8 cellular contexts compared by ENCODE assay signal in genomic region chr1:54996359-54996868, GRCh38. TPM values are rescaled to one million over a fixed set of nuclear protein-coding genes. Genes with fewer than 3 reads are reported as not detected.
DNase-seq lines count a peak whose midpoint lies in the region; ATAC-seq and TF ChIP-seq lines count a peak whose summit lies in the region.

No MANE protein-coding gene starts in this region.

- H2AFZ ChIP-seq in fibroblast of lung (ENCODE audit: low read length): no peak overlapping the region

- TF ChIP-seq CTCF in Panc1 (IDR thresholded peaks at IDR 0.05) (peak; percentile 92), fibroblast of lung (conservative IDR thresholded peaks at IDR 0.05 in 1 of 2, IDR thresholded peaks at IDR 0.05 in 1 of 2; ENCODE audit: low read depth in 1 of 2, low read length in 2 of 2) (peak; percentile 66 to 74), nephron progenitor cell (IDR thresholded peaks at IDR 0.05) (peak; percentile 72)

- no peaks in the 10 kb centered on the region for H3K27me3 ChIP-seq in Panc1 (ENCODE audit: control insufficient read depth, insufficient read depth, low read length)
- peaks cover 45% of the 10 kb centered on the region for H3K27me3 ChIP-seq in fibroblast of lung (ENCODE audit: control insufficient read depth, insufficient read depth, low read length)

- CTCF ChIA-PET in Panc1 (lab: Charles Lee): interaction anchor here (0.7 to 2.8 kb wide), 6 partner anchors 20 to 51 kb away, joined by 3 to 19 read pairs (median 8); no protein-coding TSS in a partner anchor

- H3K27me3 Mint-ChIP-seq in activated T-cell treated with anti-CD3 and anti-CD28 coated beads, Interleukin-2, amount 50 U/mL, for 24 hours: peaks cover 48% of the 10 kb centered on the region
- H3K27me3 Mint-ChIP-seq in nephron progenitor cell (ENCODE audit: low read depth, poor library complexity): peaks cover 68% of the 10 kb centered on the region

- peak; percentile 54 for DNase-seq in SIG-M5 treated with dmso at 0.1 percent for 504 hours (lab: John Stamatoyannopoulos, UW; ENCODE audit: unreplicated experiment)
- DNase-seq in SIG-M5 (lab: John Stamatoyannopoulos, UW): no peak
- peak; percentile 85 for DNase-seq in HK-2 (ENCODE audit: unreplicated experiment)
- DNase-seq in Panc1 (ENCODE audit: low read depth, low spot score): no peak
- peak; percentile 88 for DNase-seq in activated T-cell treated with anti-CD3 and anti-CD28 coated beads, Interleukin-2, amount 50 U/mL, for 24 hours
- DNase-seq in fibroblast of lung (ENCODE audit: low read depth in 2 of 2): peak; percentile 38 to 56
- peak; percentile 82 for DNase-seq in nephron progenitor cell
- DNase-seq in stromal cell of bone marrow (ENCODE audit: low read depth): peak; percentile 44

- intact Hi-C loops in Panc1 (cut with micrococcal nuclease; ENCODE audit: unreplicated experiment): loop anchor here (1.0 kb wide), 2 partner anchors 46 to 51 kb away; no protein-coding TSS in a partner anchor

- H3K4me1 Mint-ChIP-seq in activated T-cell treated with anti-CD3 and anti-CD28 coated beads, Interleukin-2, amount 50 U/mL, for 24 hours (ENCODE audit: low read depth): peaks cover 23% of the 10 kb centered on the region
- peaks cover 43% of the 10 kb centered on the region for H3K4me1 Mint-ChIP-seq in nephron progenitor cell

- in situ Hi-C loops in Panc1 (cut with HindIII; ENCODE audit: low pct_unique_long_range_greater_than_20kb, low sequenced_read_pairs): no loop called here

- H3K4me3 Mint-ChIP-seq in activated T-cell treated with anti-CD3 and anti-CD28 coated beads, Interleukin-2, amount 50 U/mL, for 24 hours: peak overlapping the region; percentile 34
- peak overlapping the region; percentile 73 for H3K4me3 Mint-ChIP-seq in nephron progenitor cell

- H3K9me3 ChIP-seq in Panc1 (ENCODE audit: control insufficient read depth, insufficient read depth, low read depth, low read length) (no peaks in the 10 kb centered on the region), fibroblast of lung (ENCODE audit: control insufficient read depth, insufficient read depth, low read depth, low read length) (no peaks in the 10 kb centered on the region)

- H3K36me3 ChIP-seq in Panc1 (ENCODE audit: control insufficient read depth, insufficient read depth, low read length) (no peaks in the 10 kb centered on the region), fibroblast of lung (ENCODE audit: control insufficient read depth, insufficient read depth, low read length) (no peaks in the 10 kb centered on the region)

- no peak overlapping the region for H3K9ac ChIP-seq in fibroblast of lung (ENCODE audit: insufficient read depth, low read length)

- H4K20me1 ChIP-seq in fibroblast of lung (ENCODE audit: control insufficient read depth, extremely low read depth, insufficient read depth, low read length): no peaks in the 10 kb centered on the region

- no peak overlapping the region for H3K27ac ChIP-seq in Panc1 (ENCODE audit: low read length)
- no peak overlapping the region for H3K27ac ChIP-seq in fibroblast of lung (ENCODE audit: insufficient read depth, low read length)

- no peaks in the 10 kb centered on the region for H3K79me2 ChIP-seq in fibroblast of lung (ENCODE audit: control insufficient read depth, insufficient read depth, low read length)

- H3K9me3 Mint-ChIP-seq in activated T-cell treated with anti-CD3 and anti-CD28 coated beads, Interleukin-2, amount 50 U/mL, for 24 hours: no peaks in the 10 kb centered on the region
- no peaks in the 10 kb centered on the region for H3K9me3 Mint-ChIP-seq in nephron progenitor cell

- no peak overlapping the region for H3K4me2 ChIP-seq in fibroblast of lung (ENCODE audit: extremely low read depth, insufficient read depth, low read length)

- ATAC-seq in Panc1: peak; percentile 88

- POLR2A ChIA-PET in Panc1 (lab: Charles Lee): interaction anchor here (0.7 kb wide), 1 partner anchor 153 kb away, joined by 6 read pairs; no protein-coding TSS in a partner anchor

- H3K36me3 Mint-ChIP-seq in activated T-cell treated with anti-CD3 and anti-CD28 coated beads, Interleukin-2, amount 50 U/mL, for 24 hours (ENCODE audit: low read depth): no peaks in the 10 kb centered on the region
- no peaks in the 10 kb centered on the region for H3K36me3 Mint-ChIP-seq in nephron progenitor cell (ENCODE audit: low read depth)

- peak overlapping the region; percentile 17 for H3K27ac Mint-ChIP-seq in activated T-cell treated with anti-CD3 and anti-CD28 coated beads, Interleukin-2, amount 50 U/mL, for 24 hours
- H3K27ac Mint-ChIP-seq in nephron progenitor cell: no peak overlapping the region

- H3K4me3 ChIP-seq in Panc1 (ENCODE audit: low read depth in 2 of 2, low read length in 2 of 2) (no peak overlapping the region), fibroblast of lung (replicated peaks in 1 of 4; ENCODE audit: control extremely low read depth in 1 of 4, insufficient read depth in 1 of 4, low read depth in 3 of 4, low read length in 4 of 4) (no peak overlapping the region)

- H3K4me1 ChIP-seq in Panc1 (ENCODE audit: control insufficient read depth, insufficient read depth, low read length) (no peaks in the 10 kb centered on the region), fibroblast of lung (ENCODE audit: control insufficient read depth, extremely low read depth, insufficient read depth, low read length) (peaks cover 2% of the 10 kb centered on the region)

- BruUV-seq in Panc1 (replicated peaks; lab: Mats Ljungman, UMichigan): no TSS peak

RNA-seq across cellular contexts. Expression of gene BSND, which starts 2.3 kb away (rescaled TPM):
- total RNA-seq in Panc1 (2021; ENCODE audit: unreplicated experiment) (not detected), fibroblast of lung (not detected in 2 replicates)
- polyA plus RNA-seq in Panc1 (2012; ENCODE audit: insufficient read length): not detected
- not detected in 2 replicates for polyA plus RNA-seq in fibroblast of lung
- not detected in 2 replicates for polyA plus RNA-seq in fibroblast of lung (2012)
- not detected in 2 replicates for polyA minus RNA-seq in fibroblast of lung (ENCODE audit: low replicate concordance)

RNA-seq across cellular contexts. Expression of gene TMEM61, which starts 16.0 kb away (rescaled TPM):
- not detected for total RNA-seq in Panc1 (2021; ENCODE audit: unreplicated experiment)
- polyA plus RNA-seq in Panc1 (2012; ENCODE audit: insufficient read length): 0.21 TPM
- total RNA-seq in fibroblast of lung: not detected in 2 replicates
- polyA plus RNA-seq in fibroblast of lung: not detected in 2 replicates
- not detected in 2 replicates for polyA plus RNA-seq in fibroblast of lung (2012)
- not detected in 2 replicates for polyA minus RNA-seq in fibroblast of lung (ENCODE audit: low replicate concordance)

RNA-seq across cellular contexts. Expression of gene PCSK9, which starts 42.9 kb away (rescaled TPM):
- total RNA-seq in Panc1 (2021; ENCODE audit: unreplicated experiment) (0.26 TPM), fibroblast of lung (1.0 and 2.0 TPM in 2 replicates)
- polyA plus RNA-seq in Panc1 (2012; ENCODE audit: insufficient read length): 0.08 TPM
- polyA plus RNA-seq in fibroblast of lung: 0.61 and 0.70 TPM in 2 replicates
- 1.0 and 1.1 TPM in 2 replicates for polyA plus RNA-seq in fibroblast of lung (2012)
- 1.3 and 1.6 TPM in 2 replicates for polyA minus RNA-seq in fibroblast of lung (ENCODE audit: low replicate concordance)

Comparison
In these comparisons a context has a peak if more than half of its experiments do, and no peak if none do; other contexts are left out.
1. DNase-seq: peak in SIG-M5 treated with dmso at 0.1 percent for 504 hours (single experiment), HK-2 (single experiment), activated T-cell treated with anti-CD3 and anti-CD28 coated beads, Interleukin-2, amount 50 U/mL, for 24 hours (single experiment), fibroblast of lung (2 of 2), nephron progenitor cell (single experiment) and stromal cell of bone marrow (single experiment); none in SIG-M5 (single experiment) and Panc1 (single experiment).
2. Peak in every context shown above with its lines, with median percentiles within 50 percentile points of each other: CTCF ChIP-seq.